1 cellular context compared by ENCODE assay signal in the genomic region with DNA sequence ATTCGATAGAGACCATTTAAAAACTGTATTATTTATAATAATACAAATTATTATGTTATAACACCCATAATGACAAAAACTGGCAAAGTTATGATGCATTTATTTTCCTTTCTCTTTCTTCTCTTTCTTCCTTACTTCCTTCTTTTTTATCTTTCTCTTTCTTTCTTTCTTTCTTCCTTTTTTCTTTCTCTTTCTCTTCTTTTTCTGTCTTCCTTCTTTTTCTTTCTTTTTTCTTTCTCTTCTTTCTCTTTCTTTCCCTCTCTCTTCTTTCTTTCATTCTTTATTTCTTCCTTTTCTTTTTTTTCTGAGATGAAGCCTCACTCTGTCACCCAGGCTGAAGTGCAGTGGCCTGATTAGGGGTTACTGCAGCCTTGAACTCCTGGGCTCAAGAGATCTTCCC.
TF ChIP-seq lines count a peak whose summit lies in the region.

No MANE protein-coding gene starts in this region.

TF ChIP-seq in WTC11, 78 proteins besides CTCF, POLR2A, EP300 and RAD21 (continued from another document):
- TF ChIP-seq, protein P1, sequence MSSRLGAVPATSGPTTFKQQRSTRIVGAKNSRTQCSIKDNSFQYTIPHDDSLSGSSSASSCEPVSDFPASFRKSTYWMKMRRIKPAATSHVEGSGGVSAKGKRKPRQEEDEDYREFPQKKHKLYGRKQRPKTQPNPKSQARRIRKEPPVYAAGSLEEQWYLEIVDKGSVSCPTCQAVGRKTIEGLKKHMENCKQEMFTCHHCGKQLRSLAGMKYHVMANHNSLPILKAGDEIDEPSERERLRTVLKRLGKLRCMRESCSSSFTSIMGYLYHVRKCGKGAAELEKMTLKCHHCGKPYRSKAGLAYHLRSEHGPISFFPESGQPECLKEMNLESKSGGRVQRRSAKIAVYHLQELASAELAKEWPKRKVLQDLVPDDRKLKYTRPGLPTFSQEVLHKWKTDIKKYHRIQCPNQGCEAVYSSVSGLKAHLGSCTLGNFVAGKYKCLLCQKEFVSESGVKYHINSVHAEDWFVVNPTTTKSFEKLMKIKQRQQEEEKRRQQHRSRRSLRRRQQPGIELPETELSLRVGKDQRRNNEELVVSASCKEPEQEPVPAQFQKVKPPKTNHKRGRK (CRISPR knock-in tag; IDR thresholded peaks at IDR 0.05; ENCODE audit: borderline replicate concordance), result peak; percentile 83
- TF ChIP-seq, protein P2, sequence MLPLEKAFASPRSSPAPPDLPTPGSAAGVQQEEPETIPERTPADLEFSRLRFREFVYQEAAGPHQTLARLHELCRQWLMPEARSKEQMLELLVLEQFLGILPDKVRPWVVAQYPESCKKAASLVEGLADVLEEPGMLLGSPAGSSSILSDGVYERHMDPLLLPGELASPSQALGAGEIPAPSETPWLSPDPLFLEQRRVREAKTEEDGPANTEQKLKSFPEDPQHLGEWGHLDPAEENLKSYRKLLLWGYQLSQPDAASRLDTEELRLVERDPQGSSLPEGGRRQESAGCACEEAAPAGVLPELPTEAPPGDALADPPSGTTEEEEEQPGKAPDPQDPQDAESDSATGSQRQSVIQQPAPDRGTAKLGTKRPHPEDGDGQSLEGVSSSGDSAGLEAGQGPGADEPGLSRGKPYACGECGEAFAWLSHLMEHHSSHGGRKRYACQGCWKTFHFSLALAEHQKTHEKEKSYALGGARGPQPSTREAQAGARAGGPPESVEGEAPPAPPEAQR (CRISPR knock-in tag; IDR thresholded peaks at IDR 0.05), result no peak
TF ChIP-seq in WTC11: peak in this region for 1.
